ENCODE assay signal across 19 cellular contexts in genomic region chr12:50047693-50048250, GRCh38. TPM values are rescaled to one million over a fixed set of nuclear protein-coding genes. Genes with fewer than 3 reads are reported as not detected.
"Had no signal": no experiment of that assay in that cellular context is flagged by ENCODE, and none has a peak within 500 bp of the region (broad histone marks: within the 10 kb centered on the region; RNA-seq: fewer than 3 reads in every experiment).

No MANE protein-coding gene starts in this region.

- ATAC-seq: natural killer cell; right lobe of liver; stimulated activated memory B cell treated with anti-CD40 and anti-IgM and Interleukin-4, amounts not matched to agents 10 μg/mL and 1 μg/mL and 100 μg/mL, for 72 hours; stimulated activated naive CD8-positive, alpha-beta T cell treated with anti-CD3 and anti-CD28 coated beads, Interleukin-15, amount 100 ng/mL, for 72 hours had no signal

- DNase-seq: islet precursor cell; left ventricle myocardium inferior; mesendoderm; naive B cell; natural killer cell; nephron progenitor cell; occipital lobe; right lobe of liver; stimulated activated CD4-positive, alpha-beta T cell treated with anti-CD3 and anti-CD28 coated beads, Interleukin-1b, Interleukin-23, amount 100 ng/mL, for 48 hours; stimulated activated CD4-positive, alpha-beta T cell treated with anti-CD3 and anti-CD28 coated beads, Interleukin-2, amount 100 ng/mL, for 48 hours; stimulated activated CD4-positive, alpha-beta T cell treated with anti-CD3 and anti-CD28 coated beads, Interleukin-4, amount 100 ng/mL, for 4 hours; stimulated activated CD8-positive, alpha-beta memory T cell treated with anti-CD3 and anti-CD28 coated beads, Interleukin-4, amount 100 ng/mL, for 48 hours; stimulated activated naive CD4-positive, alpha-beta T cell treated with Interleukin-2 at 50 U/mL for 16 hours; stimulated activated naive CD8-positive, alpha-beta T cell treated with anti-CD3 and anti-CD28 coated beads, Interleukin-15, amount 100 ng/mL, for 72 hours; substantia nigra; uterus had no signal

RNA-seq across cellular contexts. Expression of gene GPD1, which starts 56.0 kb away (rescaled TPM):
- total RNA-seq: pulmonary artery endothelial cell, smooth muscle cell, uterus had no signal
